Comparison of ENCODE assay signal across 1 cellular context in genomic region chr4:172998527-172999469, GRCh38.
A peak's percentile ranks its signal among the peaks of the same experiment; 100 is the strongest.
TF ChIP-seq lines count a peak whose summit lies in the region.

No MANE protein-coding gene starts in this region.

TF ChIP-seq in K562, 482 proteins besides CTCF, POLR2A, EP300 and RAD21 (continued from another document and continues in another):
- TF ChIP-seq MITF (IDR thresholded peaks at IDR 0.05) (peak; percentile 80), ETS2 (tag; IDR thresholded peaks at IDR 0.05; ENCODE audit: borderline replicate concordance, poor library complexity, severe bottlenecking) (no peak), JUND (IDR thresholded peaks at IDR 0.05; ENCODE audit: borderline replicate concordance, low read depth, low read length) (peak; percentile 82), JUND (tag; IDR thresholded peaks at IDR 0.05; ENCODE audit: borderline replicate concordance, low read depth, low read length) (peak; percentile 61; the same call in 2 of the 3 replicates), FOXA3 (CRISPR knock-in tag; conservative IDR thresholded peaks at IDR 0.05 in 1 of 2, IDR thresholded peaks at IDR 0.05 in 1 of 2) (no peak), GMEB1 (CRISPR knock-in tag; IDR thresholded peaks at IDR 0.05) (no peak), THRA (IDR thresholded peaks at IDR 0.05) (no peak), SIX5 (IDR thresholded peaks at IDR 0.05; ENCODE audit: borderline replicate concordance in 1 of 2, insufficient read depth in 1 of 2, low read depth in 1 of 2, low read length in 2 of 2) (no peak), TAL1 (IDR thresholded peaks at IDR 0.05) (peak; percentile 96), KDM5B (IDR thresholded peaks at IDR 0.05; ENCODE audit: insufficient replicate concordance, low read depth, low read length) (no peak), PHB2 (IDR thresholded peaks at IDR 0.05; ENCODE audit: low read depth) (peak; percentile 82), ZBTB17 (CRISPR knock-in tag; IDR thresholded peaks at IDR 0.05) (0 out of 2 replicates have a peak, but pooled peaks have one; percentile 33), ZNF324 (CRISPR knock-in tag; IDR thresholded peaks at IDR 0.05) (no peak), SMARCB1 (IDR thresholded peaks at IDR 0.05; ENCODE audit: insufficient read length, low read depth) (peak; percentile 41), NR2C2 (CRISPR knock-in tag; IDR thresholded peaks at IDR 0.05) (no peak), NR2C2 (tag; IDR thresholded peaks at IDR 0.05) (peak; percentile 44), JUNB (CRISPR knock-in tag; conservative IDR thresholded peaks at IDR 0.05) (no peak), ZSCAN32 (CRISPR knock-in tag; IDR thresholded peaks at IDR 0.05) (no peak), CSDE1 (IDR thresholded peaks at IDR 0.05) (no peak), TAF15 (IDR thresholded peaks at IDR 0.05; ENCODE audit: low read depth, low read length) (no peak), STAT5B (CRISPR knock-in tag; IDR thresholded peaks at IDR 0.05) (no peak), ZBTB26 (CRISPR knock-in tag; IDR thresholded peaks at IDR 0.05) (0 out of 2 replicates have a peak, but pooled peaks have one; percentile 52), PREB (CRISPR knock-in tag; IDR thresholded peaks at IDR 0.05) (no peak), NCOR1 (IDR thresholded peaks at IDR 0.05) (peak; percentile 97), PTTG1 (tag; IDR thresholded peaks at IDR 0.05; ENCODE audit: low read depth) (no peak), ZNF639 (CRISPR knock-in tag; conservative IDR thresholded peaks at IDR 0.05 in 1 of 2, IDR thresholded peaks at IDR 0.05 in 1 of 2) (peak in 1 of 2 experiments; percentile 85; a peak in 2 of 4 replicates), DACH1 (IDR thresholded peaks at IDR 0.05; ENCODE audit: partially characterized antibody) (peak; percentile 89), TCF7L2 (IDR thresholded peaks at IDR 0.05; ENCODE audit: low read depth, low read length) (peak; percentile 59; the same call in 1 of the 2 replicates), PHB (CRISPR knock-in tag; IDR thresholded peaks at IDR 0.05) (no peak), RNF219 (CRISPR knock-in tag; IDR thresholded peaks at IDR 0.05) (no peak), CREB5 (CRISPR knock-in tag; IDR thresholded peaks at IDR 0.05) (no peak), CCNT2 (IDR thresholded peaks at IDR 0.05; ENCODE audit: borderline replicate concordance, extremely low read depth, insufficient read length, low read depth, low read length) (peak; percentile 92), E2F8 (IDR thresholded peaks at IDR 0.05; ENCODE audit: low read depth, partially characterized antibody) (no peak), LEF1 (IDR thresholded peaks at IDR 0.05) (peak; percentile 99), CBFB (CRISPR knock-in tag; IDR thresholded peaks at IDR 0.05) (no peak), BHLHE40 (IDR thresholded peaks at IDR 0.05; ENCODE audit: low read length) (peak; percentile 86), NFIX (CRISPR knock-in tag; IDR thresholded peaks at IDR 0.05; ENCODE audit: low read depth) (no peak), NONO (IDR thresholded peaks at IDR 0.05; ENCODE audit: low read depth in 2 of 2, low read length in 1 of 2) (peak in 1 of 2 experiments; percentile 80; a peak in 1 of 4 replicates), ARNT (IDR thresholded peaks at IDR 0.05) (peak; percentile 77 to 91), EGR1 (conservative IDR thresholded peaks at IDR 0.05) (peak; percentile 45), ZNF23 (CRISPR knock-in tag; IDR thresholded peaks at IDR 0.05) (no peak), AFF4 (CRISPR knock-in tag; IDR thresholded peaks at IDR 0.05) (no peak), PRPF4 (IDR thresholded peaks at IDR 0.05; ENCODE audit: insufficient read depth, low read depth, low read length, poor library complexity, severe bottlenecking) (no peak), TBP (optimal IDR thresholded peaks at IDR 0.05; ENCODE audit: low read depth, low read length) (no peak), TCF3 (CRISPR knock-in tag; IDR thresholded peaks at IDR 0.05) (peak; percentile 99), CBFA2T2 (conservative IDR thresholded peaks at IDR 0.05) (peak; percentile 98), CHD1 (IDR thresholded peaks at IDR 0.05; ENCODE audit: low read length) (no peak), TARDBP (IDR thresholded peaks at IDR 0.05) (peak; percentile 76; the same call in 1 of the 2 replicates)
